7 cellular contexts compared by ENCODE assay signal in genomic region chr19:16326401-16327130, GRCh38. TPM values are rescaled to one million over a fixed set of nuclear protein-coding genes. Genes with fewer than 3 reads are reported as not detected.
A peak's percentile ranks its signal among the peaks of the same experiment; 100 is the strongest.
DNase-seq lines count a peak whose midpoint lies in the region; ATAC-seq and TF ChIP-seq lines count a peak whose summit lies in the region.

No MANE protein-coding gene starts in this region.

- no peak overlapping the region for H2AFZ ChIP-seq in KMS-11 (ENCODE audit: low read depth)

- no peaks in the 10 kb centered on the region for H3K36me3 ChIP-seq in KMS-11 (ENCODE audit: insufficient read depth)

- H3K79me2 ChIP-seq in KMS-11 (ENCODE audit: insufficient read depth, low read depth): no peaks in the 10 kb centered on the region

- H3K4me1 Mint-ChIP-seq in activated naive CD8-positive, alpha-beta T cell (ENCODE audit: low read depth): peaks cover 64% of the 10 kb centered on the region
- H3K4me1 Mint-ChIP-seq in immature natural killer cell: peaks cover 40 to 47% of the 10 kb centered on the region in 2 donors
- peaks cover 73% of the 10 kb centered on the region for H3K4me1 Mint-ChIP-seq in stimulated activated naive CD8-positive, alpha-beta T cell treated with anti-CD3 and anti-CD28 coated beads, Interleukin-15, Interleukin-2, amounts not matched to agents 100 ng/mL and 50 ng/mL, for 24 hours (ENCODE audit: low read depth)

- H3K27ac ChIP-seq in KMS-11: no peak overlapping the region

- peak; percentile 66 to 79 (median 76) for DNase-seq in immature natural killer cell
- DNase-seq in Ammon's horn (ENCODE audit: low spot score): no peak

- H3K4me1 ChIP-seq in KMS-11 (ENCODE audit: low read depth, poor library complexity, severe bottlenecking): peaks cover 57% of the 10 kb centered on the region

- H3K9ac ChIP-seq in KMS-11: peak overlapping the region; percentile 22; the same call in 1 of the 2 replicates

- H3K27me3 Mint-ChIP-seq in activated naive CD8-positive, alpha-beta T cell: no peaks in the 10 kb centered on the region
- H3K27me3 Mint-ChIP-seq in immature natural killer cell (ENCODE audit: low read depth in 3 of 3): peaks cover 51 to 77% (median 68%) of the 10 kb centered on the region in 3 donors
- peaks cover 37% of the 10 kb centered on the region for H3K27me3 Mint-ChIP-seq in stimulated activated naive CD8-positive, alpha-beta T cell treated with anti-CD3 and anti-CD28 coated beads, Interleukin-15, Interleukin-2, amounts not matched to agents 100 ng/mL and 50 ng/mL, for 24 hours

- H3K4me2 ChIP-seq in KMS-11: peak overlapping the region; percentile 73; the same call in 1 of the 2 replicates

- ATAC-seq in GM21717 (IDR thresholded peaks at IDR 0.05; ENCODE audit: unreplicated experiment) (no peak), GM21737 (IDR thresholded peaks at IDR 0.05; ENCODE audit: unreplicated experiment) (no peak)

- peak overlapping the region; percentile 91 for H3K4me3 Mint-ChIP-seq in activated naive CD8-positive, alpha-beta T cell
- peak overlapping the region; percentile 93 to 100 (median 100) for H3K4me3 Mint-ChIP-seq in immature natural killer cell
- peak overlapping the region; percentile 79 for H3K4me3 Mint-ChIP-seq in stimulated activated naive CD8-positive, alpha-beta T cell treated with anti-CD3 and anti-CD28 coated beads, Interleukin-15, Interleukin-2, amounts not matched to agents 100 ng/mL and 50 ng/mL, for 24 hours

- TF ChIP-seq CTCF in KMS-11 (conservative IDR thresholded peaks at IDR 0.05; ENCODE audit: low read depth, low read length): no peak

- H4K20me1 ChIP-seq in KMS-11 (ENCODE audit: insufficient read depth): no peaks in the 10 kb centered on the region

- peaks cover 2% of the 10 kb centered on the region for H3K36me3 Mint-ChIP-seq in activated naive CD8-positive, alpha-beta T cell
- peaks cover 43 to 45% (median 45%) of the 10 kb centered on the region in 3 donors for H3K36me3 Mint-ChIP-seq in immature natural killer cell
- peaks cover 9% of the 10 kb centered on the region for H3K36me3 Mint-ChIP-seq in stimulated activated naive CD8-positive, alpha-beta T cell treated with anti-CD3 and anti-CD28 coated beads, Interleukin-15, Interleukin-2, amounts not matched to agents 100 ng/mL and 50 ng/mL, for 24 hours (ENCODE audit: low read depth)

- H3K27me3 ChIP-seq in KMS-11 (ENCODE audit: insufficient read depth, low read depth): no peaks in the 10 kb centered on the region; the same call in 1 of the 2 replicates

- H3K4me3 ChIP-seq in KMS-11 (IDR thresholded peaks at IDR 0.05; ENCODE audit: insufficient read depth, low read depth, low read length): no peak overlapping the region

- peak overlapping the region; percentile 81 for H3K27ac Mint-ChIP-seq in activated naive CD8-positive, alpha-beta T cell
- H3K27ac Mint-ChIP-seq in immature natural killer cell: peak overlapping the region; percentile 96 to 99 (median 98)
- no peak overlapping the region for H3K27ac Mint-ChIP-seq in stimulated activated naive CD8-positive, alpha-beta T cell treated with anti-CD3 and anti-CD28 coated beads, Interleukin-15, Interleukin-2, amounts not matched to agents 100 ng/mL and 50 ng/mL, for 24 hours

- H3K9me3 Mint-ChIP-seq in activated naive CD8-positive, alpha-beta T cell (ENCODE audit: low read depth): no peaks in the 10 kb centered on the region
- H3K9me3 Mint-ChIP-seq in immature natural killer cell: peaks cover 0 to 9% (median 1%) of the 10 kb centered on the region in 6 donors
- H3K9me3 Mint-ChIP-seq in stimulated activated naive CD8-positive, alpha-beta T cell treated with anti-CD3 and anti-CD28 coated beads, Interleukin-15, Interleukin-2, amounts not matched to agents 100 ng/mL and 50 ng/mL, for 24 hours: no peaks in the 10 kb centered on the region

RNA-seq across cellular contexts. Expression of gene KLF2, which starts 1.9 kb away (rescaled TPM):
- 100 to 1,000 TPM in 1 of 3 donors, 10 to 100 TPM in 2; 55.0 to 102 (median 91.0) TPM for polyA plus RNA-seq in immature natural killer cell
